26 cellular contexts compared by ENCODE assay signal in the genomic region with DNA sequence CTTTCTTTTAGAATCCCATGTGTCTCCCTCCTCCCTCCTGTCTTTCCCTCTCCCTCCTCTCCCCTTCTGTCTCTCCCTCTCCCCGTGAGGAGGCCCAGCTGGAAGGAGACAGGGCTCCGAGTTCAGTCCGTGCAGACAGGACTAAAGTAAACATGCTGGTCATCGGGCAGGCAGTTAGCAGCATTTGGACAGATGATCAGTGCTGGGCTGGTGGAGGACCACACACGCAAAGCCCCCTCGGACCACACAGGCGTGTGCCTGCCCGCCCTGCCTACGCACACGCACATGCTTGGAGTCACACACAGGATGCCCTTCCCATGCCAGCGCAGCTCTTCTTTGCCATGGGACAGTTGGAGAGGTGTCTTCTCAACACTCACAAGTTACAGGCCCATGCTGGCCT.
DNase-seq lines count a peak whose midpoint lies in the region; ATAC-seq and TF ChIP-seq lines count a peak whose summit lies in the region.
"Had no signal": no experiment of that assay in that cellular context is flagged by ENCODE, and none has a peak within 500 bp of the region (broad histone marks: within the 10 kb centered on the region; RNA-seq: fewer than 3 reads in every experiment).

No MANE protein-coding gene starts in this region.

- H3K36me3 ChIP-seq in SJCRH30 = no peaks in the 10 kb centered on the region
- no peaks in the 10 kb centered on the region for H3K36me3 ChIP-seq in gastroesophageal sphincter
- H3K36me3 ChIP-seq in muscle layer of colon (ENCODE audit: insufficient read depth, low read length) = no peaks in the 10 kb centered on the region
- no peaks in the 10 kb centered on the region for H3K36me3 ChIP-seq in transverse colon
- no peaks in the 10 kb centered on the region for H3K36me3 ChIP-seq in CD8-positive, alpha-beta memory T cell (ENCODE audit: insufficient read depth, low read length)
- H3K36me3 ChIP-seq: esophagus muscularis mucosa had no signal

- H3K27me3 ChIP-seq in SJCRH30 (no peaks in the 10 kb centered on the region), gastroesophageal sphincter (peaks cover 23% of the 10 kb centered on the region), muscle layer of colon (ENCODE audit: control insufficient read depth in 1 of 2, insufficient read depth in 2 of 2, low read length in 2 of 2) (no peaks in the 10 kb centered on the region), transverse colon (peaks cover 31% of the 10 kb centered on the region)
- peaks cover 9% of the 10 kb centered on the region for H3K27me3 ChIP-seq in CD8-positive, alpha-beta memory T cell (ENCODE audit: insufficient read depth, low read length, poor library complexity, severe bottlenecking)

- POLR2A ChIA-PET in CD8-positive, alpha-beta memory T cell (lab: Charles Lee) = no interaction called here

- H3K4me1 ChIP-seq in SJCRH30 = peaks cover 5% of the 10 kb centered on the region; the same call in 1 of the 2 replicates
- H3K4me1 ChIP-seq in gastroesophageal sphincter = peaks cover 0 to 37% (median 8%) of the 10 kb centered on the region in 3 donors
- peaks cover 43% of the 10 kb centered on the region for H3K4me1 ChIP-seq in muscle layer of colon (ENCODE audit: insufficient read depth, low read length)
- H3K4me1 ChIP-seq in transverse colon = peaks cover 0 to 26% (median 12%) of the 10 kb centered on the region in 4 donors
- no peaks in the 10 kb centered on the region for H3K4me1 ChIP-seq in CD8-positive, alpha-beta memory T cell (ENCODE audit: insufficient read depth, low read length)

- DNase-seq in SJCRH30 (peak; percentile 56 to 60), transverse colon (peak; percentile 41), A172 (ENCODE audit: low spot score) (no peak), Right ventricle myocardium superior (no peak)
- no peak for DNase-seq in CD8-positive, alpha-beta memory T cell
- no peak for DNase-seq in stimulated activated CD8-positive, alpha-beta memory T cell treated with anti-CD3 and anti-CD28 coated beads, Interleukin-4, amount 100 ng/mL, for 48 hours
- DNase-seq: activated CD4-positive, alpha-beta T cell treated with anti-CD3 and anti-CD28 coated beads for 1 hour; activated CD8-positive, alpha-beta T cell treated with anti-CD3 and anti-CD28 coated beads for 36 hours; activated T-cell treated with anti-CD3 and anti-CD28 coated beads for 4 hours; anterior cingulate cortex; cortex of kidney; endodermal cell; Kasumi-1; MV-4-11; NCI-H146; NCI-H446; NCI-H82; RPMI8226; T-helper 2 cell had no signal

- H3K27ac ChIP-seq in SJCRH30 = no peak overlapping the region; the same call in 1 of the 2 replicates
- H3K27ac ChIP-seq in gastroesophageal sphincter = peak overlapping the region in 2 of 4 donors; percentile 8 to 49
- peak overlapping the region; percentile 67 for H3K27ac ChIP-seq in muscle layer of colon (ENCODE audit: low read depth, low read length)
- H3K27ac ChIP-seq in transverse colon = peak overlapping the region; percentile 68 to 95 (median 90)
- no peak overlapping the region for H3K27ac ChIP-seq in CD8-positive, alpha-beta memory T cell (ENCODE audit: low read depth, low read length)
- H3K27ac ChIP-seq: C4-2B had no signal

- intact Hi-C loops in transverse colon (cut with DNase I; ENCODE audit: low total_unique reads) = no loop called here
- intact Hi-C loops in Right ventricle myocardium superior (cut with DNase I) = no loop called here

- in situ Hi-C loops in transverse colon (cut with MboI; ENCODE audit: low pct_ligation_motif_present in 1 of 4, low pct_unique_long_range_greater_than_20kb in 1 of 4, low sequenced_read_pairs in 3 of 4) = no loop called here

- 20% methylated on average over 1 of the region's 11 CpGs; no CpG with 5 or more reads in 1 of the 2 donors for WGBS in gastroesophageal sphincter (ENCODE audit: low coverage in 1 of 2), 2 donors
- WGBS in transverse colon (ENCODE audit: low coverage in 1 of 2), 2 donors = 52 to 54% methylated on average over 7 to 11 of the region's 11 CpGs

- TF ChIP-seq EP300 in gastroesophageal sphincter (IDR thresholded peaks at IDR 0.05) = no peak
- TF ChIP-seq EP300 in transverse colon (IDR thresholded peaks at IDR 0.05; ENCODE audit: low read depth) = no peak

- peaks cover 32 to 89% of the 10 kb centered on the region in 2 donors for H3K27me3 Mint-ChIP-seq in CD8-positive, alpha-beta memory T cell

- TF ChIP-seq CTCF in gastroesophageal sphincter (IDR thresholded peaks at IDR 0.05) (no peak), transverse colon (IDR thresholded peaks at IDR 0.05) (no peak)

- TF ChIP-seq POLR2A in gastroesophageal sphincter (IDR thresholded peaks at IDR 0.05) = no peak
- no peak for TF ChIP-seq POLR2A in transverse colon (IDR thresholded peaks at IDR 0.05)

- CTCF ChIA-PET in CD8-positive, alpha-beta memory T cell (lab: Charles Lee) = no interaction called here

- no peaks in the 10 kb centered on the region for H3K36me3 Mint-ChIP-seq in CD8-positive, alpha-beta memory T cell
- H3K36me3 Mint-ChIP-seq: activated naive CD8-positive, alpha-beta T cell; type B pancreatic cell had no signal

- H3K9me3 Mint-ChIP-seq in CD8-positive, alpha-beta memory T cell = peaks cover 0 to 4% (median 0%) of the 10 kb centered on the region in 5 donors
- H3K9me3 Mint-ChIP-seq: activated CD8-positive, alpha-beta T cell treated with anti-CD3 and anti-CD28 coated beads for 36 hours; endodermal cell; type B pancreatic cell had no signal

- no peak overlapping the region for H3K27ac Mint-ChIP-seq in CD8-positive, alpha-beta memory T cell
- H3K27ac Mint-ChIP-seq: activated CD8-positive, alpha-beta T cell treated with anti-CD3 and anti-CD28 coated beads for 36 hours; activated naive CD8-positive, alpha-beta T cell; endodermal cell; type B pancreatic cell had no signal

- H3K9me3 ChIP-seq in SJCRH30 (replicated peaks) = no peaks in the 10 kb centered on the region
- no peaks in the 10 kb centered on the region for H3K9me3 ChIP-seq in gastroesophageal sphincter
- H3K9me3 ChIP-seq in muscle layer of colon (ENCODE audit: low read length) = no peaks in the 10 kb centered on the region
- no peaks in the 10 kb centered on the region for H3K9me3 ChIP-seq in transverse colon
- H3K9me3 ChIP-seq in CD8-positive, alpha-beta memory T cell (ENCODE audit: low read length) = no peaks in the 10 kb centered on the region
- H3K9me3 ChIP-seq: esophagus muscularis mucosa had no signal

- H3K9ac ChIP-seq in muscle layer of colon (ENCODE audit: low read length) = no peak overlapping the region

- no peak overlapping the region for H3K4me3 Mint-ChIP-seq in CD8-positive, alpha-beta memory T cell
- H3K4me3 Mint-ChIP-seq: activated CD8-positive, alpha-beta T cell treated with anti-CD3 and anti-CD28 coated beads for 36 hours; activated naive CD8-positive, alpha-beta T cell; endodermal cell; type B pancreatic cell had no signal

- ATAC-seq in gastroesophageal sphincter (peak; percentile 46), Right ventricle myocardium superior (ENCODE audit: poor library complexity) (no peak)
- ATAC-seq: activated CD8-positive, alpha-beta T cell treated with anti-CD3 and anti-CD28 coated beads for 36 hours; SK-N-SH treated with all-trans-retinoic acid at 6 μM for 48 hours had no signal

- H3K4me1 Mint-ChIP-seq in CD8-positive, alpha-beta memory T cell = no peaks in the 10 kb centered on the region

- H3K4me3 ChIP-seq in SJCRH30 (no peak overlapping the region), gastroesophageal sphincter (no peak overlapping the region), muscle layer of colon (ENCODE audit: low read depth in 1 of 2, low read length in 2 of 2) (no peak overlapping the region), transverse colon (no peak overlapping the region)
- H3K4me3 ChIP-seq in CD8-positive, alpha-beta memory T cell (ENCODE audit: low read length) = no peak overlapping the region
- H3K4me3 ChIP-seq: esophagus muscularis mucosa had no signal

Comparison
In these comparisons a context has a peak if more than half of its experiments do, and no peak if none do; other contexts are left out.
1. DNase-seq: peak in SJCRH30 (2 of 2) and transverse colon (single experiment); none in A172 (single experiment), CD8-positive, alpha-beta memory T cell (0 of 5), stimulated activated CD8-positive, alpha-beta memory T cell treated with anti-CD3 and anti-CD28 coated beads, Interleukin-4, amount 100 ng/mL, for 48 hours (single experiment) and Right ventricle myocardium superior (single experiment).
2. H3K27ac ChIP-seq: peak in muscle layer of colon (single experiment) and transverse colon (4 of 4); none in SJCRH30 (single experiment) and CD8-positive, alpha-beta memory T cell (single experiment).